ENCODE assay signal across 12 cellular contexts in genomic region chr18:62939433-62939832, GRCh38.
A peak's percentile ranks its signal among the peaks of the same experiment; 100 is the strongest.
DNase-seq lines count a peak whose midpoint lies in the region; ATAC-seq, FAIRE-seq and TF ChIP-seq lines count a peak whose summit lies in the region.
"Had no signal": no experiment of that assay in that cellular context is flagged by ENCODE, and none has a peak within 500 bp of the region (broad histone marks: within the 10 kb centered on the region; RNA-seq: fewer than 3 reads in every experiment).

No MANE protein-coding gene starts in this region.

- H3K79me2 ChIP-seq in GM12878 (ENCODE audit: control insufficient read depth, insufficient read depth, low read length) = no peaks in the 10 kb centered on the region

- peaks cover 18% of the 10 kb centered on the region for H3K4me1 ChIP-seq in GM12878 (ENCODE audit: control insufficient read depth, insufficient read depth, low read length)
- no peaks in the 10 kb centered on the region for H3K4me1 ChIP-seq in right lobe of liver
- peaks cover 0 to 7% of the 10 kb centered on the region in 2 donors for H3K4me1 ChIP-seq in uterus

- 0 out of 2 replicates have a peak overlapping the region, but pooled peaks have one; percentile 9 for H3K4me2 ChIP-seq in GM12878 (ENCODE audit: control insufficient read depth, insufficient read depth)

- no peak for TF ChIP-seq POLR2A in GM12878 (IDR thresholded peaks at IDR 0.05; ENCODE audit: low read depth, low read length)
- TF ChIP-seq POLR2A in right lobe of liver (IDR thresholded peaks at IDR 0.05) = no peak
- TF ChIP-seq POLR2A in uterus (IDR thresholded peaks at IDR 0.05) = no peak

- H3K9ac ChIP-seq in GM12878 (ENCODE audit: control insufficient read depth, insufficient read depth, low read length) = no peak overlapping the region

- RAD21 ChIA-PET in GM12878 (lab: Charles Lee; ENCODE audit: unreplicated experiment) = interaction anchor here (0.7 kb wide), 1 partner anchor 20 kb away, joined by 3 read pairs; no protein-coding TSS in a partner anchor

- DNase-seq in activated CD8-positive, alpha-beta T cell treated with anti-CD3 and anti-CD28 coated beads for 36 hours = no peak
- DNase-seq in activated CD8-positive, alpha-beta T cell treated with anti-CD3 and anti-CD28 coated beads, Interleukin-2, amount 10 ng/mL, durations not matched to agents 7 days and 5 days = no peak
- no peak for DNase-seq in GM12878 (ENCODE audit: low read depth, low spot score)
- no peak for DNase-seq in right lobe of liver
- no peak for DNase-seq in uterus
- no peak for DNase-seq in stimulated activated CD8-positive, alpha-beta memory T cell treated with anti-CD3 and anti-CD28 coated beads, Interleukin-4, amount 100 ng/mL, for 48 hours
- DNase-seq in HK-2 (ENCODE audit: unreplicated experiment) = no peak
- DNase-seq: 8988T, DMS 273 treated with DMSO at 0.1 percent for 48 hours, NCI-H2107, SW 1271 had no signal

- H3K27me3 Mint-ChIP-seq in activated CD8-positive, alpha-beta T cell treated with anti-CD3 and anti-CD28 coated beads for 36 hours = no peaks in the 10 kb centered on the region
- H3K27me3 Mint-ChIP-seq in activated CD8-positive, alpha-beta T cell treated with anti-CD3 and anti-CD28 coated beads, Interleukin-2, amount 10 ng/mL, durations not matched to agents 7 days and 5 days (ENCODE audit: low read depth) = no peaks in the 10 kb centered on the region

- peak overlapping the region; percentile 41 for H2AFZ ChIP-seq in GM12878 (ENCODE audit: control insufficient read depth, low read depth, low read length)

- CTCF ChIA-PET in activated CD8-positive, alpha-beta T cell treated with anti-CD3 and anti-CD28 coated beads for 36 hours (lab: Charles Lee) = interaction anchor here (1.2 kb wide), 1 partner anchor 43 kb away, joined by 3 read pairs; no protein-coding TSS in a partner anchor
- CTCF ChIA-PET in activated CD8-positive, alpha-beta T cell treated with anti-CD3 and anti-CD28 coated beads, Interleukin-2, amount 10 ng/mL, durations not matched to agents 7 days and 5 days (lab: Charles Lee) = no interaction called here
- CTCF ChIA-PET in GM12878 (lab: Yijun Ruan, JAX) = interaction anchor here (0.7 to 1.8 kb wide), 2 partner anchors 19 to 136 kb away, joined by 6 to 8 read pairs; no protein-coding TSS in a partner anchor

- H3K27me3 ChIP-seq in GM12878 (replicated peaks in 1 of 2; ENCODE audit: control insufficient read depth in 2 of 2, insufficient read depth in 2 of 2, low read length in 1 of 2) (no peaks in the 10 kb centered on the region), right lobe of liver (no peaks in the 10 kb centered on the region), uterus (no peaks in the 10 kb centered on the region)

- 11% methylated on average over 6 of the region's 6 CpGs for WGBS in GM12878 (ENCODE audit: insufficient coverage, insufficient replicate concordance, low lambda C conversion rate, missing lambda C conversion rate)
- 56% methylated on average over 6 of the region's 6 CpGs for WGBS in right lobe of liver (ENCODE audit: insufficient coverage, low coverage, low lambda C conversion rate, missing lambda C conversion rate)

- no peak for TF ChIP-seq CTCF in activated CD8-positive, alpha-beta T cell treated with anti-CD3 and anti-CD28 coated beads for 36 hours (IDR thresholded peaks at IDR 0.05)
- TF ChIP-seq CTCF in GM12878 (IDR thresholded peaks at IDR 0.05 in 2 of 3, conservative IDR thresholded peaks at IDR 0.05 in 1 of 3; ENCODE audit: control insufficient read depth in 2 of 3, extremely low read depth in 1 of 3, insufficient read depth in 1 of 3, low read depth in 3 of 3, low read length in 3 of 3) = no peak
- TF ChIP-seq CTCF in right lobe of liver (IDR thresholded peaks at IDR 0.05) = no peak
- no peak for TF ChIP-seq CTCF in uterus (IDR thresholded peaks at IDR 0.05)

- POLR2A ChIA-PET in activated CD8-positive, alpha-beta T cell treated with anti-CD3 and anti-CD28 coated beads for 36 hours (lab: Charles Lee) = no interaction called here
- POLR2A ChIA-PET in activated CD8-positive, alpha-beta T cell treated with anti-CD3 and anti-CD28 coated beads, Interleukin-2, amount 10 ng/mL, durations not matched to agents 7 days and 5 days (lab: Charles Lee) = no interaction called here
- POLR2A ChIA-PET in GM12878 (lab: Charles Lee) = no interaction called here

- no peaks in the 10 kb centered on the region for H3K9me3 Mint-ChIP-seq in activated CD8-positive, alpha-beta T cell treated with anti-CD3 and anti-CD28 coated beads for 36 hours
- H3K9me3 Mint-ChIP-seq in activated CD8-positive, alpha-beta T cell treated with anti-CD3 and anti-CD28 coated beads, Interleukin-2, amount 10 ng/mL, durations not matched to agents 7 days and 5 days (ENCODE audit: insufficient read depth) = no peaks in the 10 kb centered on the region

- no TSS peak for BruUV-seq in GM12878 (replicated peaks; lab: Mats Ljungman, UMichigan)

- peaks cover 15% of the 10 kb centered on the region for H3K4me1 Mint-ChIP-seq in activated CD8-positive, alpha-beta T cell treated with anti-CD3 and anti-CD28 coated beads for 36 hours (ENCODE audit: low read depth)
- H3K4me1 Mint-ChIP-seq in activated CD8-positive, alpha-beta T cell treated with anti-CD3 and anti-CD28 coated beads, Interleukin-2, amount 10 ng/mL, durations not matched to agents 7 days and 5 days (ENCODE audit: low read depth) = peaks cover 23% of the 10 kb centered on the region

- no peak overlapping the region for H3K4me3 Mint-ChIP-seq in activated CD8-positive, alpha-beta T cell treated with anti-CD3 and anti-CD28 coated beads for 36 hours
- no peak overlapping the region for H3K4me3 Mint-ChIP-seq in activated CD8-positive, alpha-beta T cell treated with anti-CD3 and anti-CD28 coated beads, Interleukin-2, amount 10 ng/mL, durations not matched to agents 7 days and 5 days

- TF ChIP-seq EP300 in GM12878 (IDR thresholded peaks at IDR 0.05; ENCODE audit: borderline replicate concordance in 1 of 2, control insufficient read depth in 1 of 2, low read depth in 2 of 2, low read length in 2 of 2) = no peak

- intact Hi-C loops in activated CD8-positive, alpha-beta T cell treated with anti-CD3 and anti-CD28 coated beads for 36 hours (cut with micrococcal nuclease) = no loop called here
- intact Hi-C loops in GM12878 (cut with micrococcal nuclease; ENCODE audit: unreplicated experiment) (no loop called here), right lobe of liver (cut with DNase I) (no loop called here), uterus (cut with DNase I; ENCODE audit: low total_unique reads) (no loop called here)

- ATAC-seq in activated CD8-positive, alpha-beta T cell treated with anti-CD3 and anti-CD28 coated beads for 36 hours = no peak
- no peak for ATAC-seq in activated CD8-positive, alpha-beta T cell treated with anti-CD3 and anti-CD28 coated beads, Interleukin-2, amount 10 ng/mL, durations not matched to agents 7 days and 5 days
- 0 out of 3 replicates have a peak, but pooled peaks have one; percentile 20 for ATAC-seq in GM12878
- ATAC-seq in right lobe of liver = peak; percentile 49 to 80 (median 72)
- ATAC-seq in HG03521 (IDR thresholded peaks at IDR 0.05; ENCODE audit: unreplicated experiment) = no peak

- SMC1A ChIA-PET in GM12878 (lab: Charles Lee; ENCODE audit: uncharacterized antibody, unreplicated experiment) = interaction anchor here (0.6 to 1.1 kb wide), 4 partner anchors 10 to 150 kb away, joined by 3 to 9 read pairs (median 4); no protein-coding TSS in a partner anchor

- no peak for TF ChIP-seq RAD21 in GM12878 (IDR thresholded peaks at IDR 0.05; ENCODE audit: insufficient read depth, low read depth, low read length)

- in situ Hi-C loops in GM12878 (cut with MboI) = no loop called here

- H3K36me3 ChIP-seq in GM12878 (ENCODE audit: control insufficient read depth in 2 of 2, insufficient read depth in 2 of 2, low read length in 1 of 2) = peaks cover 0 to 5% of the 10 kb centered on the region in 2 experiments; a peak in 1 of 4 replicates
- peaks cover 0 to 15% (median 0%) of the 10 kb centered on the region in 4 donors for H3K36me3 ChIP-seq in right lobe of liver
- H3K36me3 ChIP-seq in uterus = no peaks in the 10 kb centered on the region

- no peak for FAIRE-seq in GM12878 (lab: Jason Lieb, UNC)

- peak overlapping the region; percentile 30 for H3K27ac Mint-ChIP-seq in activated CD8-positive, alpha-beta T cell treated with anti-CD3 and anti-CD28 coated beads for 36 hours
- no peak overlapping the region for H3K27ac Mint-ChIP-seq in activated CD8-positive, alpha-beta T cell treated with anti-CD3 and anti-CD28 coated beads, Interleukin-2, amount 10 ng/mL, durations not matched to agents 7 days and 5 days

- no peaks in the 10 kb centered on the region for H4K20me1 ChIP-seq in GM12878 (ENCODE audit: control insufficient read depth, insufficient read depth)

- no peak overlapping the region for H3K4me3 ChIP-seq in GM12878
- H3K4me3 ChIP-seq in right lobe of liver = no peak overlapping the region
- H3K4me3 ChIP-seq in uterus = no peak overlapping the region

- H3K27ac ChIP-seq in GM12878 (ENCODE audit: control insufficient read depth, insufficient read depth) (peak overlapping the region; percentile 18; the same call in 1 of the 2 replicates), right lobe of liver (peak overlapping the region; percentile 12 to 51 (median 13)), uterus (peak overlapping the region; percentile 53 to 61)

- H3K9me3 ChIP-seq in GM12878 (replicated peaks; ENCODE audit: control insufficient read depth, insufficient read depth, low read length) (no peaks in the 10 kb centered on the region; the same call in 2 of the 3 replicates), right lobe of liver (no peaks in the 10 kb centered on the region), uterus (no peaks in the 10 kb centered on the region)

- no peaks in the 10 kb centered on the region for H3K36me3 Mint-ChIP-seq in activated CD8-positive, alpha-beta T cell treated with anti-CD3 and anti-CD28 coated beads for 36 hours (ENCODE audit: low read depth)
- H3K36me3 Mint-ChIP-seq in activated CD8-positive, alpha-beta T cell treated with anti-CD3 and anti-CD28 coated beads, Interleukin-2, amount 10 ng/mL, durations not matched to agents 7 days and 5 days (ENCODE audit: low read depth) = no peaks in the 10 kb centered on the region

TF ChIP-seq in GM12878, 131 proteins besides CTCF, POLR2A, EP300 and RAD21 (continues in another document):
- TF ChIP-seq BMI1 (IDR thresholded peaks at IDR 0.05; ENCODE audit: borderline replicate concordance) (no peak), SMARCA5 (IDR thresholded peaks at IDR 0.05) (no peak), ZNF24 (IDR thresholded peaks at IDR 0.05) (no peak)

Comparison
In these comparisons a context has a peak if more than half of its experiments do, and no peak if none do; other contexts are left out.
1. ATAC-seq: peak in GM12878 (single experiment) and right lobe of liver (4 of 4); none in activated CD8-positive, alpha-beta T cell treated with anti-CD3 and anti-CD28 coated beads for 36 hours (single experiment), activated CD8-positive, alpha-beta T cell treated with anti-CD3 and anti-CD28 coated beads, Interleukin-2, amount 10 ng/mL, durations not matched to agents 7 days and 5 days (single experiment) and HG03521 (single experiment).
2. Peak in every context shown above with its lines, with median percentiles within 50 percentile points of each other: H3K27ac ChIP-seq.